In the genomic region with DNA sequence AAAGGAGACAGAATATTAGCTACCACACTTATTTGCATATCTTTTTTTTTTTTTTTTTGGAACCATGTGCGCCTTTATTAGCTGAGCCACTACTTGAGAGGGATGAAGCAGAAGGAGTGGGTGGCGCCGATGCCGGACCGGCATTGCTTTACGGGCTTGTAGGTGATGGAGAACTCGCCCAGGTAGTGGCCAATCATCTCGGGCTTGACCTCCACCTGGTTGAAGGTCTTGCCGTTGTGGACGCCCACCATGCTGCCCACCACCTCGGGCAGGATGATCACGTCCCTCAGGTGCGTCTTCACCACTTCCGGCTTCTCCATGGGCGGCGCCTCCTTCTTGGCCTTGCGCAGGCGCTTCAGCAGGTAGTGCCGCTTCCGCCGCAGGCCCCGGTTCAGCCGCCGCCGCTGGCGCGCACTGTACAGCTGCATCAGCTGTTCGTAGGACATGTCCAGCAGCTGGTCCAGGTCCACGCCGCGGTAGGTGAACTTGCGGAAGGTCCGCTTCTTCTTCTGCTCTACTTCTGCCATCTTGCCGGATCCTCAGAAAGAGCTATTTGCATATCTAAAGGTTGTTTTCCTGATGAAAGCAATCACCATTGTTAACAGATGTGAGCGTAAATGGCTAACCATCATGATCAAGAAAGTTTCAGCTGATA, we compare ENCODE assay signal across 8 cellular contexts. TPM values are rescaled to one million over a fixed set of nuclear protein-coding genes. Genes with fewer than 3 reads are reported as not detected.
A peak's percentile ranks its signal among the peaks of the same experiment; 100 is the strongest.
DNase-seq lines count a peak whose midpoint lies in the region; ATAC-seq and TF ChIP-seq lines count a peak whose summit lies in the region.
"Not testable (repeated sequence)": the region's sequence is repeated elsewhere in the genome, so short reads cannot be mapped to it uniquely, and the experiment has no call there.

No MANE protein-coding gene starts in this region.

- peak; percentile 45 to 64 (median 54) for DNase-seq in CD4-positive, CD25-positive, alpha-beta regulatory T cell
- DNase-seq in GM23248 = not testable (repeated sequence)
- DNase-seq in NCI-H146 (lab: John Stamatoyannopoulos, UW) (peak; percentile 47), SKM-1 treated with dmso at 0.1 percent for 144 hours (lab: John Stamatoyannopoulos, UW; ENCODE audit: unreplicated experiment) (peak; percentile 32), activated T-helper 1 cell treated with Interleukin-2 at 50 U/mL for 16 hours (ENCODE audit: low read depth) (peak; percentile 25), lower lobe of right lung (peak; percentile 79)
- peak; percentile 10 for DNase-seq in effector CD4-positive, alpha-beta T cell
- peak; percentile 30 for DNase-seq in stimulated activated CD4-positive, alpha-beta T cell treated with anti-CD3 and anti-CD28 coated beads, Interleukin-2, amount 100 ng/mL, for 48 hours

- H3K79me2 ChIP-seq in GM23248 (ENCODE audit: insufficient read depth) = not testable (repeated sequence)

- TF ChIP-seq CTCF in lower lobe of right lung (IDR thresholded peaks at IDR 0.05) = not testable (repeated sequence)

- H3K27me3 ChIP-seq in CD4-positive, CD25-positive, alpha-beta regulatory T cell (ENCODE audit: control insufficient read depth, insufficient read depth, low read length); GM23248 (replicated peaks; ENCODE audit: insufficient read depth); lower lobe of right lung (ENCODE audit: low read depth): not testable (repeated sequence)

- not testable (repeated sequence) for H3K9me3 ChIP-seq in CD4-positive, CD25-positive, alpha-beta regulatory T cell (ENCODE audit: control insufficient read depth in 2 of 2, low read length in 2 of 2); GM23248 (ENCODE audit: low read depth); lower lobe of right lung

- H3K4me3 Mint-ChIP-seq in CD4-positive, CD25-positive, alpha-beta regulatory T cell = peak overlapping the region; percentile 47 to 90 (median 88)

- not testable (repeated sequence) for H3K36me3 Mint-ChIP-seq in CD4-positive, CD25-positive, alpha-beta regulatory T cell

- peak overlapping the region; percentile 82 for H3K4me3 ChIP-seq in CD4-positive, CD25-positive, alpha-beta regulatory T cell (ENCODE audit: low read depth, low read length)
- H3K4me3 ChIP-seq in GM23248 = peak overlapping the region; percentile 52
- peak overlapping the region; percentile 49 for H3K4me3 ChIP-seq in lower lobe of right lung

- peak overlapping the region; percentile 61 for H3K27ac ChIP-seq in CD4-positive, CD25-positive, alpha-beta regulatory T cell (ENCODE audit: insufficient read depth, low read length, poor library complexity, severe bottlenecking)
- H3K27ac ChIP-seq in GM23248 = not testable (repeated sequence)
- H3K27ac ChIP-seq in lower lobe of right lung = peak overlapping the region; percentile 57

- 58 to 61% methylated on average over 27 to 35 of the region's 35 CpGs for WGBS in GM23248 (ENCODE audit: low coverage in 1 of 2, low lambda C conversion rate in 2 of 2, missing lambda C conversion rate in 2 of 2), 2 experiments

- H4K20me1 ChIP-seq in GM23248 (ENCODE audit: insufficient read depth) = not testable (repeated sequence)

- not testable (repeated sequence) for H3K9me3 Mint-ChIP-seq in CD4-positive, CD25-positive, alpha-beta regulatory T cell

- not testable (repeated sequence) for H3K9ac ChIP-seq in GM23248

- not testable (repeated sequence) for H3K4me2 ChIP-seq in GM23248 (ENCODE audit: unreplicated experiment)

- peak; percentile 69 to 78 for ATAC-seq in CD4-positive, CD25-positive, alpha-beta regulatory T cell (ENCODE audit: low read depth in 2 of 2)
- ATAC-seq in lower lobe of right lung = peak; percentile 83 to 89

- not testable (repeated sequence) for H3K36me3 ChIP-seq in CD4-positive, CD25-positive, alpha-beta regulatory T cell (ENCODE audit: control insufficient read depth, insufficient read depth, low read length); GM23248 (ENCODE audit: low read depth); lower lobe of right lung

- not testable (repeated sequence) for H3F3A ChIP-seq in GM23248 (ENCODE audit: insufficient read depth)

- H3K4me1 ChIP-seq in CD4-positive, CD25-positive, alpha-beta regulatory T cell (ENCODE audit: control insufficient read depth, insufficient read depth, low read length, poor library complexity, severe bottlenecking); GM23248 (ENCODE audit: insufficient read depth); lower lobe of right lung: not testable (repeated sequence)

- not testable (repeated sequence) for H3K9me2 ChIP-seq in GM23248 (ENCODE audit: insufficient read depth)

- H3K4me1 Mint-ChIP-seq in CD4-positive, CD25-positive, alpha-beta regulatory T cell = peaks cover 0 to 21% (median 6%) of the 10 kb centered on the region in 4 donors

- H3K27ac Mint-ChIP-seq in CD4-positive, CD25-positive, alpha-beta regulatory T cell = peak overlapping the region; percentile 85 to 96 (median 91)

- H2AFZ ChIP-seq in GM23248 = peak overlapping the region; percentile 73

- in situ Hi-C loops in GM23248 (cut with MboI) = not testable (repeated sequence)

- intact Hi-C loops in lower lobe of right lung (cut with DNase I) = not testable (repeated sequence)

- H3K27me3 Mint-ChIP-seq in CD4-positive, CD25-positive, alpha-beta regulatory T cell = peaks cover 45% of the 10 kb centered on the region

RNA-seq across cellular contexts. Expression of a gene that starts 16.5 kb away (rescaled TPM):
- total RNA-seq in CD4-positive, CD25-positive, alpha-beta regulatory T cell = 11.9 TPM
- polyA plus RNA-seq in CD4-positive, CD25-positive, alpha-beta regulatory T cell = 10 to 100 TPM; 46.8 to 61.9 (median 55.6) TPM
- total RNA-seq in GM23248 (2014; rRNA removed; shearing (Covaris generic)) = 5.4 and 28.3 TPM in 2 replicates
- polyA plus RNA-seq in GM23248 (2016; fragmentation: Nextera tagmentation; extraction: Ambion mirVana) = 44.7 and 52.2 TPM in 2 replicates
- 29.7 TPM for total RNA-seq in lower lobe of right lung
